9 cellular contexts compared by ENCODE assay signal in genomic region chr19:28242317-28242927, GRCh38.
A peak's percentile ranks its signal among the peaks of the same experiment; 100 is the strongest.
DNase-seq lines count a peak whose midpoint lies in the region; ATAC-seq and TF ChIP-seq lines count a peak whose summit lies in the region.
"Had no signal": no experiment of that assay in that cellular context is flagged by ENCODE, and none has a peak within 500 bp of the region (broad histone marks: within the 10 kb centered on the region; RNA-seq: fewer than 3 reads in every experiment).

No MANE protein-coding gene starts in this region.

- H3F3A ChIP-seq in DOHH2 (ENCODE audit: control insufficient read depth, insufficient read depth), result no peaks in the 10 kb centered on the region

- peaks cover 1% of the 10 kb centered on the region for H3K79me1 ChIP-seq in trophoblast cell (ENCODE audit: low read length)
- H3K79me1 ChIP-seq in mesenchymal stem cell (replicated peaks; ENCODE audit: low read length, poor library complexity, severe bottlenecking), result no peaks in the 10 kb centered on the region

- no peak overlapping the region for H2BK15ac ChIP-seq in mesenchymal stem cell (ENCODE audit: low read depth, poor library complexity, severe bottlenecking)

- no peak overlapping the region for H2BK120ac ChIP-seq in trophoblast cell (ENCODE audit: insufficient read depth, low read length, poor library complexity)
- H2BK120ac ChIP-seq in mesenchymal stem cell (ENCODE audit: low read depth, low read length), result no peak overlapping the region

- ATAC-seq in GM19351 (IDR thresholded peaks at IDR 0.05; ENCODE audit: unreplicated experiment), result no peak

- no peaks in the 10 kb centered on the region for H3K4me1 ChIP-seq in DOHH2 (ENCODE audit: control insufficient read depth, low read length)
- H3K4me1 ChIP-seq in trophoblast cell (ENCODE audit: control insufficient read depth in 1 of 2, insufficient read depth in 2 of 2, low read length in 2 of 2), result no peaks in the 10 kb centered on the region
- no peaks in the 10 kb centered on the region for H3K4me1 ChIP-seq in mesenchymal stem cell (ENCODE audit: control insufficient read depth, insufficient read depth, low read depth, low read length)
- H3K4me1 ChIP-seq: SJSA1 had no signal

- H3K4me3 ChIP-seq in DOHH2 (ENCODE audit: low read length), result no peak overlapping the region
- no peak overlapping the region for H3K4me3 ChIP-seq in trophoblast cell (ENCODE audit: low read depth, low read length)
- no peak overlapping the region for H3K4me3 ChIP-seq in mesenchymal stem cell (ENCODE audit: insufficient read depth in 1 of 2, low read depth in 1 of 2, low read length in 2 of 2)
- H3K4me3 ChIP-seq: SJSA1 had no signal

- H2BK12ac ChIP-seq in trophoblast cell (ENCODE audit: low read length), result no peak overlapping the region
- no peak overlapping the region for H2BK12ac ChIP-seq in mesenchymal stem cell (ENCODE audit: low read length in 2 of 2)

- H3K4me2 ChIP-seq in DOHH2 (ENCODE audit: low read length) (no peak overlapping the region), trophoblast cell (ENCODE audit: low read length) (no peak overlapping the region), mesenchymal stem cell (ENCODE audit: low read length, poor library complexity, severe bottlenecking) (no peak overlapping the region)

- H3K18ac ChIP-seq in trophoblast cell (ENCODE audit: low read length), result no peak overlapping the region
- H3K18ac ChIP-seq in mesenchymal stem cell (ENCODE audit: low read depth in 1 of 2, low read length in 2 of 2), result no peak overlapping the region

- H2AFZ ChIP-seq in trophoblast cell (ENCODE audit: insufficient read depth, low read length, poor library complexity) (no peak overlapping the region), mesenchymal stem cell (ENCODE audit: low read depth, low read length) (no peak overlapping the region)

- H3K27ac ChIP-seq in DOHH2 (ENCODE audit: low read depth, low read length), result no peak overlapping the region
- H3K27ac ChIP-seq in trophoblast cell (ENCODE audit: low read depth, low read length), result no peak overlapping the region
- H3K27ac ChIP-seq in mesenchymal stem cell (ENCODE audit: low read length, poor library complexity, severe bottlenecking), result no peak overlapping the region
- H3K27ac ChIP-seq: SJSA1 had no signal

- in situ Hi-C loops in KBM-7 (cut with MboI; ENCODE audit: low pct_unique_long_range_greater_than_20kb, low sequenced_read_pairs), result no loop called here

- H2BK5ac ChIP-seq in trophoblast cell (ENCODE audit: low read depth, low read length, poor library complexity) (no peak overlapping the region), mesenchymal stem cell (ENCODE audit: low read depth, low read length, poor library complexity, severe bottlenecking) (no peak overlapping the region)

- H4K91ac ChIP-seq in trophoblast cell (ENCODE audit: low read depth, low read length) (no peak overlapping the region), mesenchymal stem cell (ENCODE audit: low read length) (no peak overlapping the region)

- H4K8ac ChIP-seq in trophoblast cell (ENCODE audit: low read depth, low read length), result no peak overlapping the region
- H4K8ac ChIP-seq in mesenchymal stem cell (ENCODE audit: low read length), result no peak overlapping the region

- no peaks in the 10 kb centered on the region for H3K36me3 ChIP-seq in DOHH2 (ENCODE audit: control insufficient read depth, low read length)
- H3K36me3 ChIP-seq in trophoblast cell (ENCODE audit: control insufficient read depth in 1 of 2, insufficient read depth in 2 of 2, low read length in 2 of 2), result no peaks in the 10 kb centered on the region
- no peaks in the 10 kb centered on the region for H3K36me3 ChIP-seq in mesenchymal stem cell (ENCODE audit: control insufficient read depth in 1 of 2, insufficient read depth in 2 of 2, low read depth in 1 of 2, low read length in 2 of 2)
- H3K36me3 ChIP-seq: SJSA1 had no signal

- H4K20me1 ChIP-seq in DOHH2 (ENCODE audit: control insufficient read depth, insufficient read depth, low read depth, low read length), result no peaks in the 10 kb centered on the region

- H3K14ac ChIP-seq in trophoblast cell (ENCODE audit: low read length), result no peak overlapping the region
- no peak overlapping the region for H3K14ac ChIP-seq in mesenchymal stem cell (ENCODE audit: low read length in 2 of 2)

- no peak overlapping the region for H4K12ac ChIP-seq in trophoblast cell (ENCODE audit: low read depth, low read length)

- H3K4ac ChIP-seq in trophoblast cell (ENCODE audit: low read depth, low read length) (no peak overlapping the region), mesenchymal stem cell (ENCODE audit: low read depth in 1 of 2, low read length in 2 of 2) (no peak overlapping the region)

- no CpG with 5 or more reads among the region's 7 CpGs for WGBS in trophoblast cell (ENCODE audit: extremely low coverage, insufficient coverage, insufficient read length)
- WGBS in mesenchymal stem cell, result 45% methylated on average over 7 of the region's 7 CpGs

- H3K79me2 ChIP-seq in DOHH2 (ENCODE audit: control insufficient read depth, low read length) (no peaks in the 10 kb centered on the region), trophoblast cell (ENCODE audit: control insufficient read depth, insufficient read depth, low read length, poor library complexity) (no peaks in the 10 kb centered on the region)

- no peak overlapping the region for H3K9ac ChIP-seq in trophoblast cell (ENCODE audit: low read length)
- H3K9ac ChIP-seq in mesenchymal stem cell (ENCODE audit: low read length), result no peak overlapping the region

- H3K27me3 ChIP-seq in DOHH2 (ENCODE audit: control insufficient read depth, low read length), result no peaks in the 10 kb centered on the region
- H3K27me3 ChIP-seq in trophoblast cell (ENCODE audit: insufficient read depth, low read length), result no peaks in the 10 kb centered on the region
- peaks cover 13 to 33% of the 10 kb centered on the region in 2 experiments for H3K27me3 ChIP-seq in mesenchymal stem cell (ENCODE audit: control insufficient read depth in 1 of 2, insufficient read depth in 1 of 2, low read length in 2 of 2)
- H3K27me3 ChIP-seq: SJSA1 had no signal

- no peaks in the 10 kb centered on the region for H3K9me2 ChIP-seq in DOHH2 (replicated peaks; ENCODE audit: control insufficient read depth, low read length)

- DNase-seq in KBM-7 (peak; percentile 62), UCSD-AML1 (lab: John Stamatoyannopoulos, UW; ENCODE audit: unreplicated experiment) (peak; percentile 15), inferior parietal cortex (ENCODE audit: extremely low spot score) (peak; percentile 39), trophoblast cell (no peak), cerebellar nuclear complex (lab: John Stamatoyannopoulos, UW) (no peak), mesenchymal stem cell (no peak)

- H2AK5ac ChIP-seq in trophoblast cell (ENCODE audit: low read length) (no peak overlapping the region), mesenchymal stem cell (ENCODE audit: low read length, severe bottlenecking) (no peak overlapping the region)

- peak; percentile 76 for TF ChIP-seq CTCF in DOHH2 (IDR thresholded peaks at IDR 0.05; ENCODE audit: low read depth, low read length, poor library complexity, severe bottlenecking)

- H3K23ac ChIP-seq in trophoblast cell (ENCODE audit: low read length), result no peak overlapping the region
- H3K23ac ChIP-seq in mesenchymal stem cell (ENCODE audit: low read length in 2 of 2), result no peak overlapping the region

- H3K9me3 ChIP-seq in DOHH2 (ENCODE audit: control insufficient read depth, insufficient read depth, low read length) (no peaks in the 10 kb centered on the region), trophoblast cell (ENCODE audit: insufficient read depth, low read depth, low read length) (no peaks in the 10 kb centered on the region), mesenchymal stem cell (ENCODE audit: control insufficient read depth, low read length) (no peaks in the 10 kb centered on the region)
- H3K9me3 ChIP-seq: SJSA1 had no signal

Comparison
In these comparisons a context has a peak if more than half of its experiments do, and no peak if none do; other contexts are left out.
1. DNase-seq: peak in KBM-7 (single experiment), UCSD-AML1 (single experiment) and inferior parietal cortex (single experiment); none in trophoblast cell (0 of 2), cerebellar nuclear complex (0 of 2) and mesenchymal stem cell (single experiment).